ENCODE assay signal across 1 cellular context in the genomic region with DNA sequence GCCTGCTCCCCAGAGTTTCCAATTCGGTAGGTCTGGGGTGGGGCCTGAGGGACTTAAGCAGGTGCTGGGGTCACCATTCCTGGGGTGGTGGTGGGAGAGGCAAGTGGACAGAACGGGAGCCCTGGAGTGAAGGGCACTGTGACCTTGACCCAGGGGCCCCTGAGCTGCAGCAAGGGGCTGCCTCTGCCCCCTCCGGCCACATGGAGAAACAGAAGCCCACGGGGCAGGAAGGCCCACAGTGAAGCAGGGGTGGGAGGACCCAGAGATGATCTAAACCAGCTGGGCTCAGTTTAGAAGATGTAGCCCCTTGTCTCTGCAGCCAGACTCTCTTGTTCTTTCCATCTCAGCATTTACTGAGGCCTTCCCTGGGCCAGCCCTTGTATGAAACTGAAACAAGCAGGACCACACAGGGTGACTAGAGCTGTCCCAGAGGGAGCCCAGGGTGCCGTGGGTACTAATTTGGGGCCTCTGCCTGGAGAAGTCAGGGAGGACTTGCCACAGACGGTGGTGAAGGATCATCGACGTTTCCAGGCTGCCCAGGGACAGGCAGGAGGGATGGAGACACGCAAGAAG.
TF ChIP-seq lines count a peak whose summit lies in the region.

No MANE protein-coding gene starts in this region.

TF ChIP-seq in HepG2, 621 proteins besides CTCF, POLR2A, EP300 and RAD21:
- TF ChIP-seq DNMT1 (CRISPR knock-in tag; IDR thresholded peaks at IDR 0.05) (no peak), ZNF687 (CRISPR knock-in tag; IDR thresholded peaks at IDR 0.05) (peak; percentile 28; the same call in 1 of the 2 replicates), ZNF747 (CRISPR knock-in tag; IDR thresholded peaks at IDR 0.05; ENCODE audit: borderline replicate concordance) (no peak), ZIK1 (CRISPR knock-in tag; IDR thresholded peaks at IDR 0.05; ENCODE audit: borderline replicate concordance, low read depth) (no peak), ZNF749 (CRISPR knock-in tag; IDR thresholded peaks at IDR 0.05; ENCODE audit: borderline replicate concordance) (no peak), ZNF547 (CRISPR knock-in tag; IDR thresholded peaks at IDR 0.05) (no peak), ZBTB14 (CRISPR knock-in tag; IDR thresholded peaks at IDR 0.05) (no peak), ZSCAN12 (CRISPR knock-in tag; IDR thresholded peaks at IDR 0.05) (no peak), PITX1 (CRISPR knock-in tag; IDR thresholded peaks at IDR 0.05) (0 out of 2 replicates have a peak, but pooled peaks have one; percentile 28), RARA (CRISPR knock-in tag; IDR thresholded peaks at IDR 0.05) (peak; percentile 26; the same call in 1 of the 2 replicates), FOXP1 (IDR thresholded peaks at IDR 0.05) (no peak), FOXP1 (CRISPR knock-in tag; IDR thresholded peaks at IDR 0.05) (no peak), NR2F6 (IDR thresholded peaks at IDR 0.05) (peak; percentile 77), NR2F6 (CRISPR knock-in tag; IDR thresholded peaks at IDR 0.05) (peak; percentile 60; the same call in 1 of the 2 replicates), TBX3 (IDR thresholded peaks at IDR 0.05; ENCODE audit: borderline replicate concordance) (no peak), SSRP1 (CRISPR knock-in tag; IDR thresholded peaks at IDR 0.05) (no peak), ESRRA (CRISPR knock-in tag; IDR thresholded peaks at IDR 0.05; ENCODE audit: low read depth) (peak; percentile 66; the same call in 1 of the 2 replicates), RBM39 (IDR thresholded peaks at IDR 0.05; ENCODE audit: low read depth, low read length, poor library complexity, severe bottlenecking) (no peak), CREB1 (IDR thresholded peaks at IDR 0.05) (no peak), CREB1 (CRISPR knock-in tag; IDR thresholded peaks at IDR 0.05) (no peak), CBX5 (CRISPR knock-in tag; IDR thresholded peaks at IDR 0.05; ENCODE audit: borderline replicate concordance) (no peak), MEIS2 (CRISPR knock-in tag; IDR thresholded peaks at IDR 0.05) (no peak), ZNF800 (CRISPR knock-in tag; IDR thresholded peaks at IDR 0.05) (no peak), MAF1 (CRISPR knock-in tag; IDR thresholded peaks at IDR 0.05; ENCODE audit: borderline replicate concordance) (no peak)
- TF ChIP-seq, protein P1, sequence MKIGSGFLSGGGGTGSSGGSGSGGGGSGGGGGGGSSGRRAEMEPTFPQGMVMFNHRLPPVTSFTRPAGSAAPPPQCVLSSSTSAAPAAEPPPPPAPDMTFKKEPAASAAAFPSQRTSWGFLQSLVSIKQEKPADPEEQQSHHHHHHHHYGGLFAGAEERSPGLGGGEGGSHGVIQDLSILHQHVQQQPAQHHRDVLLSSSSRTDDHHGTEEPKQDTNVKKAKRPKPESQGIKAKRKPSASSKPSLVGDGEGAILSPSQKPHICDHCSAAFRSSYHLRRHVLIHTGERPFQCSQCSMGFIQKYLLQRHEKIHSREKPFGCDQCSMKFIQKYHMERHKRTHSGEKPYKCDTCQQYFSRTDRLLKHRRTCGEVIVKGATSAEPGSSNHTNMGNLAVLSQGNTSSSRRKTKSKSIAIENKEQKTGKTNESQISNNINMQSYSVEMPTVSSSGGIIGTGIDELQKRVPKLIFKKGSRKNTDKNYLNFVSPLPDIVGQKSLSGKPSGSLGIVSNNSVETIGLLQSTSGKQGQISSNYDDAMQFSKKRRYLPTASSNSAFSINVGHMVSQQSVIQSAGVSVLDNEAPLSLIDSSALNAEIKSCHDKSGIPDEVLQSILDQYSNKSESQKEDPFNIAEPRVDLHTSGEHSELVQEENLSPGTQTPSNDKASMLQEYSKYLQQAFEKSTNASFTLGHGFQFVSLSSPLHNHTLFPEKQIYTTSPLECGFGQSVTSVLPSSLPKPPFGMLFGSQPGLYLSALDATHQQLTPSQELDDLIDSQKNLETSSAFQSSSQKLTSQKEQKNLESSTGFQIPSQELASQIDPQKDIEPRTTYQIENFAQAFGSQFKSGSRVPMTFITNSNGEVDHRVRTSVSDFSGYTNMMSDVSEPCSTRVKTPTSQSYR (CRISPR knock-in tag; IDR thresholded peaks at IDR 0.05; ENCODE audit: borderline replicate concordance), result no peak
- TF ChIP-seq, protein P2, sequence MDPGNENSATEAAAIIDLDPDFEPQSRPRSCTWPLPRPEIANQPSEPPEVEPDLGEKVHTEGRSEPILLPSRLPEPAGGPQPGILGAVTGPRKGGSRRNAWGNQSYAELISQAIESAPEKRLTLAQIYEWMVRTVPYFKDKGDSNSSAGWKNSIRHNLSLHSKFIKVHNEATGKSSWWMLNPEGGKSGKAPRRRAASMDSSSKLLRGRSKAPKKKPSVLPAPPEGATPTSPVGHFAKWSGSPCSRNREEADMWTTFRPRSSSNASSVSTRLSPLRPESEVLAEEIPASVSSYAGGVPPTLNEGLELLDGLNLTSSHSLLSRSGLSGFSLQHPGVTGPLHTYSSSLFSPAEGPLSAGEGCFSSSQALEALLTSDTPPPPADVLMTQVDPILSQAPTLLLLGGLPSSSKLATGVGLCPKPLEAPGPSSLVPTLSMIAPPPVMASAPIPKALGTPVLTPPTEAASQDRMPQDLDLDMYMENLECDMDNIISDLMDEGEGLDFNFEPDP (CRISPR knock-in tag; conservative IDR thresholded peaks at IDR 0.05), result 0 out of 2 replicates have a peak, but pooled peaks have one; percentile 60
- TF ChIP-seq, protein P3, sequence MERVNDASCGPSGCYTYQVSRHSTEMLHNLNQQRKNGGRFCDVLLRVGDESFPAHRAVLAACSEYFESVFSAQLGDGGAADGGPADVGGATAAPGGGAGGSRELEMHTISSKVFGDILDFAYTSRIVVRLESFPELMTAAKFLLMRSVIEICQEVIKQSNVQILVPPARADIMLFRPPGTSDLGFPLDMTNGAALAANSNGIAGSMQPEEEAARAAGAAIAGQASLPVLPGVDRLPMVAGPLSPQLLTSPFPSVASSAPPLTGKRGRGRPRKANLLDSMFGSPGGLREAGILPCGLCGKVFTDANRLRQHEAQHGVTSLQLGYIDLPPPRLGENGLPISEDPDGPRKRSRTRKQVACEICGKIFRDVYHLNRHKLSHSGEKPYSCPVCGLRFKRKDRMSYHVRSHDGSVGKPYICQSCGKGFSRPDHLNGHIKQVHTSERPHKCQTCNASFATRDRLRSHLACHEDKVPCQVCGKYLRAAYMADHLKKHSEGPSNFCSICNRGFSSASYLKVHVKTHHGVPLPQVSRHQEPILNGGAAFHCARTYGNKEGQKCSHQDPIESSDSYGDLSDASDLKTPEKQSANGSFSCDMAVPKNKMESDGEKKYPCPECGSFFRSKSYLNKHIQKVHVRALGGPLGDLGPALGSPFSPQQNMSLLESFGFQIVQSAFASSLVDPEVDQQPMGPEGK (CRISPR knock-in tag; IDR thresholded peaks at IDR 0.05), result peak; percentile 30; the same call in 1 of the 2 replicates
